ENCODE assay signal across 28 cellular contexts in the genomic region with DNA sequence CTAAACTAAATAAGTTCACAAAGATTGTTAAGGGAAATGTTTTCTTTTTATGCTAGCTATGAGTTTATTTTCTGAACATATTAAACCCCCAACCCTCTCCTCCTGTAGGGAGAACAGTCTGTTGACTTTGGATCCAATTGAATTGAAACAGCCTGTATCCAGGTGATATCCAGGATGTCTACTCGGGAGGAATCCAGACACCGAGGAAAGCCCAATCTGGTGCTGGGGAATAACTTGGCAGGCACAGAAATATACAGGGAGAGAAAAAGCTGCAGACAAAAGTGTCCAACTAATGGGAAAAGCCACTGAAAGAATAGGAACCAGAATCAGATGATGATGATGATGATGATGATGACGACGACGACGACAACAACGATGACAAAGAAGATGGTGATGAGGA.
"Had no signal": no experiment of that assay in that cellular context is flagged by ENCODE, and none has a peak within 500 bp of the region (broad histone marks: within the 10 kb centered on the region; RNA-seq: fewer than 3 reads in every experiment).

No MANE protein-coding gene starts in this region.

- ATAC-seq: Panc1 had no signal

- H3K4me2 ChIP-seq: KMS-11, PC-9, SK-N-SH had no signal

- H3K4me3 ChIP-seq: PC-9, SJSA1 had no signal

- H2AFZ ChIP-seq: PC-9 had no signal

- H3K27me3 ChIP-seq: SJSA1 had no signal

- H3K9me3 ChIP-seq: SJSA1, SK-N-SH had no signal

- H3K27ac ChIP-seq: KMS-11, PC-9, SJSA1 had no signal

- H3K9ac ChIP-seq: KMS-11, SK-N-SH had no signal

- DNase-seq: Karpas-422, MM.1S, MV-4-11, NCI-H1092, NCI-H1105, NCI-H1417 treated with DMSO at 0.1 percent for 48 hours, NCI-H1436 treated with DMSO at 0.1 percent for 48 hours, NCI-H1694 treated with DMSO at 0.1 percent for 48 hours, NCI-H187 treated with DMSO at 0.1 percent for 48 hours, NCI-H2029, NCI-H2081, NCI-H2171 treated with DMSO at 0.1 percent for 48 hours, NCI-H2227 treated with DMSO at 0.1 percent for 48 hours, NCI-H345, NCI-H446, NCI-H510A treated with DMSO at 0.1 percent for 48 hours, NCI-H524 treated with DMSO at 0.1 percent for 48 hours, NCI-H526 treated with DMSO at 0.1 percent for 48 hours, NCI-H774, PC-9, Right ventricle myocardium superior, RPMI8226, SHP77 treated with DMSO at 0.1 percent for 48 hours, SK-N-SH, SW 1271 had no signal

- H3K36me3 ChIP-seq: SJSA1 had no signal
